Comparison of ENCODE assay signal across 8 cellular contexts in genomic region chr15:56243117-56243773, GRCh38. TPM values are rescaled to one million over a fixed set of nuclear protein-coding genes. Genes with fewer than 3 reads are reported as not detected.
A peak's percentile ranks its signal among the peaks of the same experiment; 100 is the strongest.
DNase-seq lines count a peak whose midpoint lies in the region; ATAC-seq and TF ChIP-seq lines count a peak whose summit lies in the region.

No MANE protein-coding gene starts in this region.

- peak; percentile 30 for ATAC-seq in effector memory CD8-positive, alpha-beta T cell (replicated peaks)
- ATAC-seq in HG03457 (IDR thresholded peaks at IDR 0.05; ENCODE audit: unreplicated experiment) = no peak

- H4K91ac ChIP-seq in H9 (ENCODE audit: insufficient read length, low read depth, low read length) = no peak overlapping the region

- peak overlapping the region; percentile 86 to 95 for H3K4me3 Mint-ChIP-seq in H9
- peak overlapping the region; percentile 98 for H3K4me3 Mint-ChIP-seq in activated CD4-positive, alpha-beta T cell treated with anti-CD3 and anti-CD28 coated beads, Interleukin-2, amount 10 ng/mL, durations not matched to agents 24 days and 14 days
- H3K4me3 Mint-ChIP-seq in effector memory CD8-positive, alpha-beta T cell = peak overlapping the region; percentile 81 to 90

- peak overlapping the region; percentile 88; the same call in 1 of the 2 replicates for H3K14ac ChIP-seq in H9 (ENCODE audit: insufficient read depth, low read length)

- intact Hi-C loops in activated CD4-positive, alpha-beta T cell treated with anti-CD3 and anti-CD28 coated beads, Interleukin-2, amount 10 ng/mL, durations not matched to agents 24 days and 14 days (cut with micrococcal nuclease) = loop anchor here (2.0 to 10.0 kb wide), 6 partner anchors 36 to 909 kb away; partner anchors contain the start of genes CCPG1, MNS1 and PIERCE2

- H3K4me1 ChIP-seq in H9 (ENCODE audit: insufficient read depth, low read length) = peaks cover 3% of the 10 kb centered on the region; the same call in 1 of the 2 replicates

- H3K23ac ChIP-seq in H9 (ENCODE audit: insufficient read length, low read depth, low read length) = no peak overlapping the region

- H2BK5ac ChIP-seq in H9 (ENCODE audit: insufficient read length, low read length) = no peak overlapping the region

- H3K4me1 Mint-ChIP-seq in H9 = peaks cover 33 to 38% of the 10 kb centered on the region in 2 experiments
- H3K4me1 Mint-ChIP-seq in activated CD4-positive, alpha-beta T cell treated with anti-CD3 and anti-CD28 coated beads, Interleukin-2, amount 10 ng/mL, durations not matched to agents 24 days and 14 days = peaks cover 37% of the 10 kb centered on the region
- H3K4me1 Mint-ChIP-seq in effector memory CD8-positive, alpha-beta T cell (ENCODE audit: low read depth in 2 of 2) = peaks cover 22 to 24% of the 10 kb centered on the region in 2 donors

- H3K79me2 ChIP-seq in H9 (ENCODE audit: insufficient read depth, low read length) = peaks cover 21% of the 10 kb centered on the region; the same call in 1 of the 2 replicates

- H3K27me3 Mint-ChIP-seq in H9 (ENCODE audit: low read depth) = no peaks in the 10 kb centered on the region; the same call in 1 of the 2 replicates
- no peaks in the 10 kb centered on the region for H3K27me3 Mint-ChIP-seq in activated CD4-positive, alpha-beta T cell treated with anti-CD3 and anti-CD28 coated beads, Interleukin-2, amount 10 ng/mL, durations not matched to agents 24 days and 14 days
- H3K27me3 Mint-ChIP-seq in effector memory CD8-positive, alpha-beta T cell = no peaks in the 10 kb centered on the region

- no peak overlapping the region for H2AFZ ChIP-seq in H9 (ENCODE audit: low read length)

- no peak overlapping the region for H3K4ac ChIP-seq in H9 (ENCODE audit: low read depth, low read length)

- peaks cover 9 to 14% (median 12%) of the 10 kb centered on the region in 3 experiments for H3K36me3 Mint-ChIP-seq in H9 (ENCODE audit: insufficient read depth in 1 of 3, low read depth in 3 of 3)
- peaks cover 11% of the 10 kb centered on the region for H3K36me3 Mint-ChIP-seq in activated CD4-positive, alpha-beta T cell treated with anti-CD3 and anti-CD28 coated beads, Interleukin-2, amount 10 ng/mL, durations not matched to agents 24 days and 14 days (ENCODE audit: low read depth)
- peaks cover 21% of the 10 kb centered on the region for H3K36me3 Mint-ChIP-seq in effector memory CD8-positive, alpha-beta T cell (ENCODE audit: insufficient read depth)

- H3T11ph ChIP-seq in H9 (ENCODE audit: low read length) = no peak overlapping the region

- peaks cover 3% of the 10 kb centered on the region for H3K23me2 ChIP-seq in H9 (ENCODE audit: insufficient read length, low read depth, low read length, poor library complexity, severe bottlenecking)

- H3K56ac ChIP-seq in H9 (ENCODE audit: insufficient read length, low read depth, low read length) = no peak overlapping the region

- peak overlapping the region; percentile 81 to 97 (median 95); a peak in 6 of 7 replicates for H3K27ac Mint-ChIP-seq in H9
- H3K27ac Mint-ChIP-seq in activated CD4-positive, alpha-beta T cell treated with anti-CD3 and anti-CD28 coated beads, Interleukin-2, amount 10 ng/mL, durations not matched to agents 24 days and 14 days = peak overlapping the region; percentile 88
- peak overlapping the region; percentile 77 to 90 for H3K27ac Mint-ChIP-seq in effector memory CD8-positive, alpha-beta T cell

- H3K4me2 ChIP-seq in H9 (ENCODE audit: insufficient read depth, insufficient read length, low read length) = peak overlapping the region; percentile 95

- no peaks in the 10 kb centered on the region for H4K20me1 ChIP-seq in H9 (ENCODE audit: control insufficient read depth, insufficient read depth, insufficient read length)

- no peaks in the 10 kb centered on the region for H3K79me1 ChIP-seq in H9 (ENCODE audit: insufficient read depth, low read depth, low read length, poor library complexity, severe bottlenecking)

- no CpG with 5 or more reads among the region's 39 CpGs for WGBS in H9 (ENCODE audit: extremely low coverage, insufficient read length, low lambda C conversion rate)

- H3K9me3 Mint-ChIP-seq in H9 = no peaks in the 10 kb centered on the region
- no peaks in the 10 kb centered on the region for H3K9me3 Mint-ChIP-seq in activated CD4-positive, alpha-beta T cell treated with anti-CD3 and anti-CD28 coated beads, Interleukin-2, amount 10 ng/mL, durations not matched to agents 24 days and 14 days
- H3K9me3 Mint-ChIP-seq in effector memory CD8-positive, alpha-beta T cell = no peaks in the 10 kb centered on the region

- no peak overlapping the region for H3K27ac ChIP-seq in H9 (ENCODE audit: insufficient read length, low read depth, low read length)

- no peak overlapping the region for H2BK12ac ChIP-seq in H9 (ENCODE audit: insufficient read length, low read depth, low read length)

- H3K18ac ChIP-seq in H9 (ENCODE audit: insufficient read length, low read depth, low read length) = peak overlapping the region; percentile 68

- H2BK15ac ChIP-seq in H9 (ENCODE audit: low read depth, low read length) = no peak overlapping the region

- TF ChIP-seq CTCF in H9 (conservative IDR thresholded peaks at IDR 0.05) = no peak

- H3K27me3 ChIP-seq in H9 (ENCODE audit: insufficient read depth, low read length) = no peaks in the 10 kb centered on the region

- no peak overlapping the region for H2BK120ac ChIP-seq in H9 (ENCODE audit: low read depth, low read length, poor library complexity, severe bottlenecking)

- no peaks in the 10 kb centered on the region for H3K9me3 ChIP-seq in H9 (ENCODE audit: control insufficient read depth, low read depth, low read length)

- H4K8ac ChIP-seq in H9 (replicated peaks; ENCODE audit: insufficient read length, low read depth, low read length) = no peak overlapping the region

- no peak overlapping the region for H2BK20ac ChIP-seq in H9 (ENCODE audit: low read depth, low read length, poor library complexity, severe bottlenecking)

- no peak overlapping the region for H4K5ac ChIP-seq in H9 (ENCODE audit: insufficient read length, low read depth, low read length)

- DNase-seq in COLO668 (lab: John Stamatoyannopoulos, UW; ENCODE audit: unreplicated experiment) (peak; percentile 59), H9 (peak; percentile 71), NCI-H146 treated with DMSO at 0.1 percent for 48 hours (lab: John Stamatoyannopoulos, UW; ENCODE audit: unreplicated experiment) (peak; percentile 7), lung microvascular endothelial cell (ENCODE audit: low read depth in 2 of 2) (peak; percentile 35 to 41)
- DNase-seq in activated CD4-positive, alpha-beta T cell treated with anti-CD3 and anti-CD28 coated beads, Interleukin-2, amount 10 ng/mL, durations not matched to agents 24 days and 14 days = peak; percentile 78
- peak in 2 of 3 experiments; percentile 1 to 18 for DNase-seq in effector memory CD8-positive, alpha-beta T cell
- peak; percentile 17 for DNase-seq in stimulated activated CD8-positive, alpha-beta memory T cell treated with anti-CD3 and anti-CD28 coated beads, Interleukin-12 subunit alpha, Interleukin-12 subunit beta, amount 100 ng/mL, for 1 hour (ENCODE audit: low read depth)

- H3K9ac ChIP-seq in H9 (ENCODE audit: extremely low read depth, insufficient read length, low read length) = peak overlapping the region; percentile 79

- H2AK5ac ChIP-seq in H9 (ENCODE audit: insufficient read length, low read length) = no peak overlapping the region

RNA-seq across cellular contexts. Expression of gene RFX7, which starts 0.4 kb away (rescaled TPM):
- 40.4 and 43.4 TPM in 2 replicates for total RNA-seq in H9 (2021)
- 34.0 and 36.3 TPM in 2 replicates for total RNA-seq in activated CD4-positive, alpha-beta T cell treated with anti-CD3 and anti-CD28 coated beads, Interleukin-2, amount 10 ng/mL, durations not matched to agents 24 days and 14 days
- 2.2 and 3.1 TPM in 2 replicates for total RNA-seq in lung microvascular endothelial cell

Comparison
In these comparisons a context has a peak if more than half of its experiments do, and no peak if none do; other contexts are left out.
1. DNase-seq: peak in every context shown above with its lines; median percentile 78 in activated CD4-positive, alpha-beta T cell treated with anti-CD3 and anti-CD28 coated beads, Interleukin-2, amount 10 ng/mL, durations not matched to agents 24 days and 14 days; 71 in H9; 59 in COLO668; 38 in lung microvascular endothelial cell; 17 in stimulated activated CD8-positive, alpha-beta memory T cell treated with anti-CD3 and anti-CD28 coated beads, Interleukin-12 subunit alpha, Interleukin-12 subunit beta, amount 100 ng/mL, for 1 hour; 10 in effector memory CD8-positive, alpha-beta T cell; 7 in NCI-H146 treated with DMSO at 0.1 percent for 48 hours.